In genomic region chr1:33368431-33368830, GRCh38 we compare ENCODE assay signal across 1 cellular context.
TF ChIP-seq lines count a peak whose summit lies in the region.

No MANE protein-coding gene starts in this region.

TF ChIP-seq in H1, 55 proteins besides CTCF, POLR2A, EP300 and RAD21 (continued from another document):
- TF ChIP-seq SIN3A (conservative IDR thresholded peaks at IDR 0.05 in 1 of 2, IDR thresholded peaks at IDR 0.05 in 1 of 2; ENCODE audit: low read depth in 1 of 2, low read length in 2 of 2) (no peak), ASH2L (IDR thresholded peaks at IDR 0.05; ENCODE audit: low read length) (no peak), E2F6 (IDR thresholded peaks at IDR 0.05) (no peak), NANOG (IDR thresholded peaks at IDR 0.05; ENCODE audit: insufficient read depth, low read depth, low read length, poor library complexity, severe bottlenecking) (no peak), CHD7 (IDR thresholded peaks at IDR 0.05; ENCODE audit: insufficient replicate concordance, low read length) (no peak), FOSL1 (IDR thresholded peaks at IDR 0.05; ENCODE audit: insufficient read depth, low read depth, low read length) (no peak), TCF12 (IDR thresholded peaks at IDR 0.05; ENCODE audit: low read depth, low read length) (no peak), SIX5 (IDR thresholded peaks at IDR 0.05; ENCODE audit: low read depth, low read length) (no peak), MAFK (IDR thresholded peaks at IDR 0.05; ENCODE audit: low read depth, low read length) (no peak), POU5F1 (IDR thresholded peaks at IDR 0.05; ENCODE audit: low read depth, low read length) (no peak), PHF8 (conservative IDR thresholded peaks at IDR 0.05; ENCODE audit: low read depth, low read length) (no peak), SP4 (IDR thresholded peaks at IDR 0.05; ENCODE audit: low read length) (no peak), CHD1 (IDR thresholded peaks at IDR 0.05; ENCODE audit: low read depth, low read length) (no peak), CBX8 (IDR thresholded peaks at IDR 0.05; ENCODE audit: borderline replicate concordance, low read depth, low read length) (no peak), NRF1 (IDR thresholded peaks at IDR 0.05; ENCODE audit: low read depth, low read length) (no peak), TAF1 (IDR thresholded peaks at IDR 0.05; ENCODE audit: low read depth, low read length) (no peak), EGR1 (IDR thresholded peaks at IDR 0.05; ENCODE audit: borderline replicate concordance, low read depth, low read length) (no peak), SP2 (IDR thresholded peaks at IDR 0.05; ENCODE audit: low read length) (no peak)
- TF ChIP-seq, protein P1, sequence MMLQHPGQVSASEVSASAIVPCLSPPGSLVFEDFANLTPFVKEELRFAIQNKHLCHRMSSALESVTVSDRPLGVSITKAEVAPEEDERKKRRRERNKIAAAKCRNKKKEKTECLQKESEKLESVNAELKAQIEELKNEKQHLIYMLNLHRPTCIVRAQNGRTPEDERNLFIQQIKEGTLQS (IDR thresholded peaks at IDR 0.05; ENCODE audit: insufficient read depth, low read depth, low read length): no peak
